2 cellular contexts compared by ENCODE assay signal in the genomic region with DNA sequence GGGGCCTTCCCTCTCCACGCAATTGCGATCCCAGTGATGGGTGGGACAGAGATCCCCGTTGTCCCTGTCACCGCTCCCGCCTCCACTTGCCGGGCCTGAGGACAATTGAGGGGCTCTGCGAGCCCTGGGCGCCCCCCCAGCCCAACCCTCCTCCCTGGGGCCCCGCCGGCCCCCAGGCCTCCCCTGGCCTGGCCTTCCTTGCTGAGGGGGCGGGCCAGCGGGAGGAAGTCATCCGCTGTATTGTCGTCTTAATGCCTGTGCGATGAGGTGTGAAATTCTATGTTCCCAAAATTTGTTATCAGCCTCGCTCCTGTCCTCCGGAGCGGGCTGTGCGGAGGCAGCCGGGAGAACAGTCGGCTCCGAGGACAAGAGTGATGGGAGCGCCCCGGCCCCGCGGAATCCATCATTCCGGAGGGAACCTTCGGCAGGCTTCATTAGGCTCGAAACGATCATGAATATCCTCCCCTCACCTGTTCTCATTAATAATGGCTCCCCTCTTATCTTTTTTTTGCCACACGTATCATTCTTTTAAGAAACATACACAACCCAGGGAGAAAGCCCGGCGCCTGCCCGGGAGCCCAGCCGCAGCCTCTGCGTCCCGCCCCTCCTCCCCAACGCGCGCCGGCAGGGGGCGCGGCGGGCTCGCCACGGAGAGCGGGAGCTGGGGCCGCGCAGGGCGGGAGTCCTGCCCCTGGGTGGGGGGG.
TF ChIP-seq lines count a peak whose summit lies in the region.

No MANE protein-coding gene starts in this region.

TF ChIP-seq in liver, 16 proteins besides CTCF, POLR2A, EP300 and RAD21:
- TF ChIP-seq, protein P1, sequence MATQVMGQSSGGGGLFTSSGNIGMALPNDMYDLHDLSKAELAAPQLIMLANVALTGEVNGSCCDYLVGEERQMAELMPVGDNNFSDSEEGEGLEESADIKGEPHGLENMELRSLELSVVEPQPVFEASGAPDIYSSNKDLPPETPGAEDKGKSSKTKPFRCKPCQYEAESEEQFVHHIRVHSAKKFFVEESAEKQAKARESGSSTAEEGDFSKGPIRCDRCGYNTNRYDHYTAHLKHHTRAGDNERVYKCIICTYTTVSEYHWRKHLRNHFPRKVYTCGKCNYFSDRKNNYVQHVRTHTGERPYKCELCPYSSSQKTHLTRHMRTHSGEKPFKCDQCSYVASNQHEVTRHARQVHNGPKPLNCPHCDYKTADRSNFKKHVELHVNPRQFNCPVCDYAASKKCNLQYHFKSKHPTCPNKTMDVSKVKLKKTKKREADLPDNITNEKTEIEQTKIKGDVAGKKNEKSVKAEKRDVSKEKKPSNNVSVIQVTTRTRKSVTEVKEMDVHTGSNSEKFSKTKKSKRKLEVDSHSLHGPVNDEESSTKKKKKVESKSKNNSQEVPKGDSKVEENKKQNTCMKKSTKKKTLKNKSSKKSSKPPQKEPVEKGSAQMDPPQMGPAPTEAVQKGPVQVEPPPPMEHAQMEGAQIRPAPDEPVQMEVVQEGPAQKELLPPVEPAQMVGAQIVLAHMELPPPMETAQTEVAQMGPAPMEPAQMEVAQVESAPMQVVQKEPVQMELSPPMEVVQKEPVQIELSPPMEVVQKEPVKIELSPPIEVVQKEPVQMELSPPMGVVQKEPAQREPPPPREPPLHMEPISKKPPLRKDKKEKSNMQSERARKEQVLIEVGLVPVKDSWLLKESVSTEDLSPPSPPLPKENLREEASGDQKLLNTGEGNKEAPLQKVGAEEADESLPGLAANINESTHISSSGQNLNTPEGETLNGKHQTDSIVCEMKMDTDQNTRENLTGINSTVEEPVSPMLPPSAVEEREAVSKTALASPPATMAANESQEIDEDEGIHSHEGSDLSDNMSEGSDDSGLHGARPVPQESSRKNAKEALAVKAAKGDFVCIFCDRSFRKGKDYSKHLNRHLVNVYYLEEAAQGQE (IDR thresholded peaks at IDR 0.05) = no peak
- no peak for TF ChIP-seq SP1 (IDR thresholded peaks at IDR 0.05)
- no peak for TF ChIP-seq TAF1 (conservative IDR thresholded peaks at IDR 0.05)
- TF ChIP-seq, protein P2, sequence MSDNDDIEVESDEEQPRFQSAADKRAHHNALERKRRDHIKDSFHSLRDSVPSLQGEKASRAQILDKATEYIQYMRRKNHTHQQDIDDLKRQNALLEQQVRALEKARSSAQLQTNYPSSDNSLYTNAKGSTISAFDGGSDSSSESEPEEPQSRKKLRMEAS (IDR thresholded peaks at IDR 0.05) = no peak
- TF ChIP-seq, protein P3, sequence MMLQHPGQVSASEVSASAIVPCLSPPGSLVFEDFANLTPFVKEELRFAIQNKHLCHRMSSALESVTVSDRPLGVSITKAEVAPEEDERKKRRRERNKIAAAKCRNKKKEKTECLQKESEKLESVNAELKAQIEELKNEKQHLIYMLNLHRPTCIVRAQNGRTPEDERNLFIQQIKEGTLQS (IDR thresholded peaks at IDR 0.05) = no peak
- no peak for TF ChIP-seq EGR1 (IDR thresholded peaks at IDR 0.05; ENCODE audit: low read depth in 2 of 2)
- no peak for TF ChIP-seq FOXA1 (IDR thresholded peaks at IDR 0.05)
- TF ChIP-seq, protein P4, sequence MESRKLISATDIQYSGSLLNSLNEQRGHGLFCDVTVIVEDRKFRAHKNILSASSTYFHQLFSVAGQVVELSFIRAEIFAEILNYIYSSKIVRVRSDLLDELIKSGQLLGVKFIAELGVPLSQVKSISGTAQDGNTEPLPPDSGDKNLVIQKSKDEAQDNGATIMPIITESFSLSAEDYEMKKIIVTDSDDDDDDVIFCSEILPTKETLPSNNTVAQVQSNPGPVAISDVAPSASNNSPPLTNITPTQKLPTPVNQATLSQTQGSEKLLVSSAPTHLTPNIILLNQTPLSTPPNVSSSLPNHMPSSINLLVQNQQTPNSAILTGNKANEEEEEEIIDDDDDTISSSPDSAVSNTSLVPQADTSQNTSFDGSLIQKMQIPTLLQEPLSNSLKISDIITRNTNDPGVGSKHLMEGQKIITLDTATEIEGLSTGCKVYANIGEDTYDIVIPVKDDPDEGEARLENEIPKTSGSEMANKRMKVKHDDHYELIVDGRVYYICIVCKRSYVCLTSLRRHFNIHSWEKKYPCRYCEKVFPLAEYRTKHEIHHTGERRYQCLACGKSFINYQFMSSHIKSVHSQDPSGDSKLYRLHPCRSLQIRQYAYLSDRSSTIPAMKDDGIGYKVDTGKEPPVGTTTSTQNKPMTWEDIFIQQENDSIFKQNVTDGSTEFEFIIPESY (IDR thresholded peaks at IDR 0.05) = no peak
- TF ChIP-seq FOXA2 (IDR thresholded peaks at IDR 0.05) = no peak
- TF ChIP-seq GABPA (IDR thresholded peaks at IDR 0.05 in 1 of 2, conservative IDR thresholded peaks at IDR 0.05 in 1 of 2) = no peak
- TF ChIP-seq HNF4G (IDR thresholded peaks at IDR 0.05) = no peak
- no peak for TF ChIP-seq HNF4A (conservative IDR thresholded peaks at IDR 0.05)
- TF ChIP-seq NR2F2 (IDR thresholded peaks at IDR 0.05) = no peak
- no peak for TF ChIP-seq RXRA (IDR thresholded peaks at IDR 0.05)
- TF ChIP-seq YY1 (IDR thresholded peaks at IDR 0.05) = no peak
- no peak for TF ChIP-seq JUND (IDR thresholded peaks at IDR 0.05)

TF ChIP-seq in HepG2, 621 proteins besides CTCF, POLR2A, EP300 and RAD21 (continued from another document):
- TF ChIP-seq, protein P5, sequence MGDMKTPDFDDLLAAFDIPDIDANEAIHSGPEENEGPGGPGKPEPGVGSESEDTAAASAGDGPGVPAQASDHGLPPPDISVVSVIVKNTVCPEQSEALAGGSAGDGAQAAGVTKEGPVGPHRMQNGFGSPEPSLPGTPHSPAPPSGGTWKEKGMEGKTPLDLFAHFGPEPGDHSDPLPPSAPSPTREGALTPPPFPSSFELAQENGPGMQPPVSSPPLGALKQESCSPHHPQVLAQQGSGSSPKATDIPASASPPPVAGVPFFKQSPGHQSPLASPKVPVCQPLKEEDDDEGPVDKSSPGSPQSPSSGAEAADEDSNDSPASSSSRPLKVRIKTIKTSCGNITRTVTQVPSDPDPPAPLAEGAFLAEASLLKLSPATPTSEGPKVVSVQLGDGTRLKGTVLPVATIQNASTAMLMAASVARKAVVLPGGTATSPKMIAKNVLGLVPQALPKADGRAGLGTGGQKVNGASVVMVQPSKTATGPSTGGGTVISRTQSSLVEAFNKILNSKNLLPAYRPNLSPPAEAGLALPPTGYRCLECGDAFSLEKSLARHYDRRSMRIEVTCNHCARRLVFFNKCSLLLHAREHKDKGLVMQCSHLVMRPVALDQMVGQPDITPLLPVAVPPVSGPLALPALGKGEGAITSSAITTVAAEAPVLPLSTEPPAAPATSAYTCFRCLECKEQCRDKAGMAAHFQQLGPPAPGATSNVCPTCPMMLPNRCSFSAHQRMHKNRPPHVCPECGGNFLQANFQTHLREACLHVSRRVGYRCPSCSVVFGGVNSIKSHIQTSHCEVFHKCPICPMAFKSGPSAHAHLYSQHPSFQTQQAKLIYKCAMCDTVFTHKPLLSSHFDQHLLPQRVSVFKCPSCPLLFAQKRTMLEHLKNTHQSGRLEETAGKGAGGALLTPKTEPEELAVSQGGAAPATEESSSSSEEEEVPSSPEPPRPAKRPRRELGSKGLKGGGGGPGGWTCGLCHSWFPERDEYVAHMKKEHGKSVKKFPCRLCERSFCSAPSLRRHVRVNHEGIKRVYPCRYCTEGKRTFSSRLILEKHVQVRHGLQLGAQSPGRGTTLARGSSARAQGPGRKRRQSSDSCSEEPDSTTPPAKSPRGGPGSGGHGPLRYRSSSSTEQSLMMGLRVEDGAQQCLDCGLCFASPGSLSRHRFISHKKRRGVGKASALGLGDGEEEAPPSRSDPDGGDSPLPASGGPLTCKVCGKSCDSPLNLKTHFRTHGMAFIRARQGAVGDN (CRISPR knock-in tag; IDR thresholded peaks at IDR 0.05) = no peak
- TF ChIP-seq MTF1 (CRISPR knock-in tag; IDR thresholded peaks at IDR 0.05) (no peak), ZNF557 (CRISPR knock-in tag; IDR thresholded peaks at IDR 0.05) (no peak), GABPB1 (CRISPR knock-in tag; IDR thresholded peaks at IDR 0.05) (no peak), XRCC5 (optimal IDR thresholded peaks at IDR 0.05; ENCODE audit: low read length) (no peak), WIZ (CRISPR knock-in tag; IDR thresholded peaks at IDR 0.05) (no peak), NR3C1 (CRISPR knock-in tag; IDR thresholded peaks at IDR 0.05) (no peak), KMT2B (CRISPR knock-in tag; IDR thresholded peaks at IDR 0.05) (no peak), TAF1 (CRISPR knock-in tag; IDR thresholded peaks at IDR 0.05) (no peak), REL (CRISPR knock-in tag; conservative IDR thresholded peaks at IDR 0.05) (no peak), SP5 (CRISPR knock-in tag; IDR thresholded peaks at IDR 0.05; ENCODE audit: borderline replicate concordance, low read depth) (no peak), KDM5B (CRISPR knock-in tag; IDR thresholded peaks at IDR 0.05; ENCODE audit: borderline replicate concordance) (no peak), SNAPC2 (CRISPR knock-in tag; IDR thresholded peaks at IDR 0.05) (no peak), ZNF430 (CRISPR knock-in tag; IDR thresholded peaks at IDR 0.05) (no peak)
- TF ChIP-seq, protein P6, sequence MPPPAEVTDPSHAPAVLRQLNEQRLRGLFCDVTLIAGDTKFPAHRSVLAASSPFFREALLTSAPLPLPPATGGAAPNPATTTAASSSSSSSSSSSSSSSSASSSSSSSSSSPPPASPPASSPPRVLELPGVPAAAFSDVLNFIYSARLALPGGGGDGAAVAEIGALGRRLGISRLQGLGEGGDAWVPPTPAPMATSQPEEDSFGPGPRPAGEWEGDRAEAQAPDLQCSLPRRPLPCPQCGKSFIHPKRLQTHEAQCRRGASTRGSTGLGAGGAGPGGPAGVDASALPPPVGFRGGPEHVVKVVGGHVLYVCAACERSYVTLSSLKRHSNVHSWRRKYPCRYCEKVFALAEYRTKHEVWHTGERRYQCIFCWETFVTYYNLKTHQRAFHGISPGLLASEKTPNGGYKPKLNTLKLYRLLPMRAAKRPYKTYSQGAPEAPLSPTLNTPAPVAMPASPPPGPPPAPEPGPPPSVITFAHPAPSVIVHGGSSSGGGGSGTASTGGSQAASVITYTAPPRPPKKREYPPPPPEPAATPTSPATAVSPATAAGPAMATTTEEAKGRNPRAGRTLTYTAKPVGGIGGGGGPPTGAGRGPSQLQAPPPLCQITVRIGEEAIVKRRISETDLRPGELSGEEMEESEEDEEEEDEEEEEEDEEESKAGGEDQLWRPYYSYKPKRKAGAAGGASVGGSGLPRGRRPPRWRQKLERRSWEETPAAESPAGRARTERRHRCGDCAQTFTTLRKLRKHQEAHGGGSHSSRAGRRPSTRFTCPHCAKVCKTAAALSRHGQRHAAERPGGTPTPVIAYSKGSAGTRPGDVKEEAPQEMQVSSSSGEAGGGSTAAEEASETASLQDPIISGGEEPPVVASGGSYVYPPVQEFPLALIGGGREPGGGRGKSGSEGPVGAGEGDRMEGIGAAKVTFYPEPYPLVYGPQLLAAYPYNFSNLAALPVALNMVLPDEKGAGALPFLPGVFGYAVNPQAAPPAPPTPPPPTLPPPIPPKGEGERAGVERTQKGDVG (CRISPR knock-in tag; IDR thresholded peaks at IDR 0.05; ENCODE audit: borderline replicate concordance) = no peak
- TF ChIP-seq, protein P7, sequence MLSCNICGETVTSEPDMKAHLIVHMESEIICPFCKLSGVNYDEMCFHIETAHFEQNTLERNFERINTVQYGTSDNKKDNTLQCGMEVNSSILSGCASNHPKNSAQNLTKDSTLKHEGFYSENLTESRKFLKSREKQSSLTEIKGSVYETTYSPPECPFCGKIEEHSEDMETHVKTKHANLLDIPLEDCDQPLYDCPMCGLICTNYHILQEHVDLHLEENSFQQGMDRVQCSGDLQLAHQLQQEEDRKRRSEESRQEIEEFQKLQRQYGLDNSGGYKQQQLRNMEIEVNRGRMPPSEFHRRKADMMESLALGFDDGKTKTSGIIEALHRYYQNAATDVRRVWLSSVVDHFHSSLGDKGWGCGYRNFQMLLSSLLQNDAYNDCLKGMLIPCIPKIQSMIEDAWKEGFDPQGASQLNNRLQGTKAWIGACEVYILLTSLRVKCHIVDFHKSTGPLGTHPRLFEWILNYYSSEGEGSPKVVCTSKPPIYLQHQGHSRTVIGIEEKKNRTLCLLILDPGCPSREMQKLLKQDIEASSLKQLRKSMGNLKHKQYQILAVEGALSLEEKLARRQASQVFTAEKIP (CRISPR knock-in tag; IDR thresholded peaks at IDR 0.05; ENCODE audit: borderline replicate concordance) = no peak
- TF ChIP-seq, protein P8, sequence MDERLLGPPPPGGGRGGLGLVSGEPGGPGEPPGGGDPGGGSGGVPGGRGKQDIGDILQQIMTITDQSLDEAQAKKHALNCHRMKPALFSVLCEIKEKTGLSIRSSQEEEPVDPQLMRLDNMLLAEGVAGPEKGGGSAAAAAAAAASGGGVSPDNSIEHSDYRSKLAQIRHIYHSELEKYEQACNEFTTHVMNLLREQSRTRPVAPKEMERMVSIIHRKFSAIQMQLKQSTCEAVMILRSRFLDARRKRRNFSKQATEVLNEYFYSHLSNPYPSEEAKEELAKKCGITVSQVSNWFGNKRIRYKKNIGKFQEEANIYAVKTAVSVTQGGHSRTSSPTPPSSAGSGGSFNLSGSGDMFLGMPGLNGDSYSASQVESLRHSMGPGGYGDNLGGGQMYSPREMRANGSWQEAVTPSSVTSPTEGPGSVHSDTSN (CRISPR knock-in tag; IDR thresholded peaks at IDR 0.05) = no peak
- TF ChIP-seq, protein P9, sequence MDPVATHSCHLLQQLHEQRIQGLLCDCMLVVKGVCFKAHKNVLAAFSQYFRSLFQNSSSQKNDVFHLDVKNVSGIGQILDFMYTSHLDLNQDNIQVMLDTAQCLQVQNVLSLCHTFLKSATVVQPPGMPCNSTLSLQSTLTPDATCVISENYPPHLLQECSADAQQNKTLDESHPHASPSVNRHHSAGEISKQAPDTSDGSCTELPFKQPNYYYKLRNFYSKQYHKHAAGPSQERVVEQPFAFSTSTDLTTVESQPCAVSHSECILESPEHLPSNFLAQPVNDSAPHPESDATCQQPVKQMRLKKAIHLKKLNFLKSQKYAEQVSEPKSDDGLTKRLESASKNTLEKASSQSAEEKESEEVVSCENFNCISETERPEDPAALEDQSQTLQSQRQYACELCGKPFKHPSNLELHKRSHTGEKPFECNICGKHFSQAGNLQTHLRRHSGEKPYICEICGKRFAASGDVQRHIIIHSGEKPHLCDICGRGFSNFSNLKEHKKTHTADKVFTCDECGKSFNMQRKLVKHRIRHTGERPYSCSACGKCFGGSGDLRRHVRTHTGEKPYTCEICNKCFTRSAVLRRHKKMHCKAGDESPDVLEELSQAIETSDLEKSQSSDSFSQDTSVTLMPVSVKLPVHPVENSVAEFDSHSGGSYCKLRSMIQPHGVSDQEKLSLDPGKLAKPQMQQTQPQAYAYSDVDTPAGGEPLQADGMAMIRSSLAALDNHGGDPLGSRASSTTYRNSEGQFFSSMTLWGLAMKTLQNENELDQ (CRISPR knock-in tag; IDR thresholded peaks at IDR 0.05; ENCODE audit: borderline replicate concordance) = no peak
